ENCODE assay signal across 20 cellular contexts in genomic region chr20:49497217-49497560, GRCh38. TPM values are rescaled to one million over a fixed set of nuclear protein-coding genes. Genes with fewer than 3 reads are reported as not detected.
"Had no signal": no experiment of that assay in that cellular context is flagged by ENCODE, and none has a peak within 500 bp of the region (broad histone marks: within the 10 kb centered on the region; RNA-seq: fewer than 3 reads in every experiment).

No MANE protein-coding gene starts in this region.

- H3K36me3 ChIP-seq: esophagus muscularis mucosa, left ventricle myocardium inferior, lower lobe of right lung, neutrophil, sigmoid colon, tibial artery, upper lobe of left lung, uterus had no signal

- FAIRE-seq: kidney, small intestine had no signal

- H3K9me3 Mint-ChIP-seq: memory B cell, nephron progenitor cell had no signal

- H3K4me3 Mint-ChIP-seq: memory B cell; naive thymus-derived CD4-positive, alpha-beta T cell; nephron progenitor cell had no signal

- H3K27ac ChIP-seq: epithelial cell of prostate, esophagus muscularis mucosa, foreskin keratinocyte, left ventricle myocardium inferior, lower lobe of right lung, neutrophil, sigmoid colon, tibial artery, upper lobe of left lung, uterus had no signal

- H3K27me3 ChIP-seq: esophagus muscularis mucosa, sigmoid colon, tibial artery, upper lobe of left lung, uterus had no signal

- DNase-seq: effector memory CD4-positive, alpha-beta T cell; foreskin keratinocyte; kidney; left cardiac atrium; left ventricle myocardium inferior; lower lobe of right lung; midbrain; naive thymus-derived CD4-positive, alpha-beta T cell; nephron progenitor cell; sigmoid colon; stimulated activated CD4-positive, alpha-beta T cell treated with anti-CD3 and anti-CD28 coated beads, Interleukin-2, amount 100 ng/mL, for 48 hours; stimulated activated naive CD4-positive, alpha-beta T cell treated with Interleukin-2 at 50 U/mL for 16 hours; tibial artery; upper lobe of left lung; uterus had no signal

- H3K4me3 ChIP-seq: esophagus muscularis mucosa, left ventricle myocardium inferior, lower lobe of right lung, sigmoid colon, tibial artery, upper lobe of left lung, uterus had no signal

- H3K4me1 Mint-ChIP-seq: memory B cell had no signal

- ATAC-seq: foreskin keratinocyte; lower lobe of right lung; naive thymus-derived CD4-positive, alpha-beta T cell had no signal

- H3K4me1 ChIP-seq: esophagus muscularis mucosa, foreskin keratinocyte, left ventricle myocardium inferior, lower lobe of right lung, sigmoid colon, tibial artery, upper lobe of left lung, uterus had no signal

- H3K27ac Mint-ChIP-seq: memory B cell; naive thymus-derived CD4-positive, alpha-beta T cell; nephron progenitor cell had no signal

- H3K36me3 Mint-ChIP-seq: memory B cell; naive thymus-derived CD4-positive, alpha-beta T cell had no signal

- H3K9me3 ChIP-seq: esophagus muscularis mucosa, left ventricle myocardium inferior, lower lobe of right lung, neutrophil, sigmoid colon, tibial artery, upper lobe of left lung, uterus had no signal

RNA-seq across cellular contexts. Expression of gene KCNB1, which starts 14.7 kb away (rescaled TPM):
- total RNA-seq: foreskin keratinocyte had no signal
- polyA plus RNA-seq: foreskin keratinocyte; naive thymus-derived CD4-positive, alpha-beta T cell had no signal
